1 cellular context compared by ENCODE assay signal in the genomic region with DNA sequence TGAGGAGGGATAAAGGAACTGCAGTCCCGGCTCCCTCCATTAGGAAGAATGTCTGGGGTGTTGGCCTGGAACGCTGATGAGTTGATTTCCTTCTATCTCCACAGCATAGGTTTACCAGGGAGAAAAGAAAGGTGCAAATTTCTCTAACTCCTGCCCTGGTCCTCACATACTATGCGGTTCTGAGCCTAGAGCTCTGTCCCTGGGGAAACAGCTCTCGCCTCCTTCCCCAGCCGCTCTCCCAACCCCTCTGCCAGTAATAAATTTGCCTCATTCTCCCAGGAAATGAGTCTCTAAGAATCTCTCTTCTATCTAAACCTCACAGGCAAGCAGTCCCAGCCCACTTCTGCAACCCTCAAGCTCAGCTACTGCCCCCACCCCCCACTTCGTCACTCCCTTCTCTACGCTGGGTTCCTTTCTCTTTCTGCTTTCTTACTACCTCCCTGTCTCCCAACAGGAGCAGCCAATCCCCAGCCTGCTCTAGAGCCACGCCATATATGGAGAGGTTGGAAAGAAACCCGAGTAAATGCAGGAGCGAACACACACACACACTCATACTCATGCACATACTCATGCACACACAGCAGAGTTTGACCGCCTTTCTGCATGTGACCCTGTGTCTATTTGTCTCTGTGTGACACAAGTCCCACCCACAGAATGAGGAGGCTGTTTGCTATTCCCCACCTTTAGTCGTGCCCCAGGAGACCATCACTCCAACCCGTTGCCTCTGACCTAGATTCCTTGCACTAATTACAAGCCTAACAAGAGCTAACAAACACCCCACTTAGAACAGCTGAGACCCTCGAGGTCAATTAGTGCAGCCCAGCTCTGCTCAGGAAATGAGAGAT.
TF ChIP-seq lines count a peak whose summit lies in the region.

No MANE protein-coding gene starts in this region.

TF ChIP-seq in HepG2, 621 proteins besides CTCF, POLR2A, EP300 and RAD21 (continued from another document):
- TF ChIP-seq, protein P1, sequence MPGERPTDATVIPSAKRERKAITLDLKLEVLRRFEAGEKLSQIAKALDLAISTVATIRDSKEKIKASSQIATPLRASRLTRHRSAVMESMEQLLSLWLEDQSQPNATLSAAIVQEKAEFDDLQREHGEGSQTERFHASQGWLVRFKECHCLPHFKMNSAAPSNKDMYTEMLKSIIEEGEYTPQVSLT (CRISPR knock-in tag; IDR thresholded peaks at IDR 0.05; ENCODE audit: borderline replicate concordance, low read depth): no peak
- TF ChIP-seq ZNF205 (CRISPR knock-in tag; IDR thresholded peaks at IDR 0.05): peak; percentile 48; the same call in 1 of the 2 replicates
- TF ChIP-seq HDAC6 (IDR thresholded peaks at IDR 0.05; ENCODE audit: low read depth, low read length): no peak
- no peak for TF ChIP-seq AKAP8 (CRISPR knock-in tag; IDR thresholded peaks at IDR 0.05)
- TF ChIP-seq DRAP1 (CRISPR knock-in tag; IDR thresholded peaks at IDR 0.05): peak; percentile 41
- TF ChIP-seq ZNF335 (CRISPR knock-in tag; IDR thresholded peaks at IDR 0.05): no peak
- TF ChIP-seq CBX2 (IDR thresholded peaks at IDR 0.05; ENCODE audit: low read depth, low read length): no peak
- TF ChIP-seq CBX2 (CRISPR knock-in tag; IDR thresholded peaks at IDR 0.05; ENCODE audit: low read depth): no peak
- no peak for TF ChIP-seq HNRNPUL1 (IDR thresholded peaks at IDR 0.05; ENCODE audit: low read depth, low read length)
- TF ChIP-seq KAT7 (CRISPR knock-in tag; IDR thresholded peaks at IDR 0.05; ENCODE audit: borderline replicate concordance): no peak
- no peak for TF ChIP-seq SP4 (CRISPR knock-in tag; IDR thresholded peaks at IDR 0.05)
- TF ChIP-seq ISX (CRISPR knock-in tag; conservative IDR thresholded peaks at IDR 0.05): no peak
- TF ChIP-seq SAFB2 (CRISPR knock-in tag; IDR thresholded peaks at IDR 0.05; ENCODE audit: borderline replicate concordance, low read depth): no peak
- TF ChIP-seq ZBTB1 (CRISPR knock-in tag; IDR thresholded peaks at IDR 0.05; ENCODE audit: borderline replicate concordance): no peak
- TF ChIP-seq PHF21A (CRISPR knock-in tag; IDR thresholded peaks at IDR 0.05): no peak
- no peak for TF ChIP-seq RFX3 (CRISPR knock-in tag; IDR thresholded peaks at IDR 0.05)
- no peak for TF ChIP-seq ZBTB8A (CRISPR knock-in tag; IDR thresholded peaks at IDR 0.05; ENCODE audit: borderline replicate concordance, low read depth)
- no peak for TF ChIP-seq U2AF1 (optimal IDR thresholded peaks at IDR 0.05; ENCODE audit: low read depth, low read length)
- no peak for TF ChIP-seq ZNF180 (CRISPR knock-in tag; IDR thresholded peaks at IDR 0.05; ENCODE audit: borderline replicate concordance, low read depth)
- TF ChIP-seq ZNF614 (CRISPR knock-in tag; IDR thresholded peaks at IDR 0.05; ENCODE audit: borderline replicate concordance): peak; percentile 71; the same call in 1 of the 2 replicates
- TF ChIP-seq ZFX (CRISPR knock-in tag; IDR thresholded peaks at IDR 0.05; ENCODE audit: low read depth): no peak
- TF ChIP-seq ZNF775 (CRISPR knock-in tag; IDR thresholded peaks at IDR 0.05; ENCODE audit: borderline replicate concordance): no peak
- no peak for TF ChIP-seq NFIB (CRISPR knock-in tag; IDR thresholded peaks at IDR 0.05; ENCODE audit: borderline replicate concordance)
- TF ChIP-seq ZNF280B (CRISPR knock-in tag; IDR thresholded peaks at IDR 0.05; ENCODE audit: borderline replicate concordance): no peak
- TF ChIP-seq SMYD3 (CRISPR knock-in tag; IDR thresholded peaks at IDR 0.05): no peak
- TF ChIP-seq ZNF451 (CRISPR knock-in tag; IDR thresholded peaks at IDR 0.05): no peak
- TF ChIP-seq NCOA2 (CRISPR knock-in tag; IDR thresholded peaks at IDR 0.05): no peak
- TF ChIP-seq ZNF3 (CRISPR knock-in tag; IDR thresholded peaks at IDR 0.05): no peak
- TF ChIP-seq MYC (CRISPR knock-in tag; IDR thresholded peaks at IDR 0.05; ENCODE audit: borderline replicate concordance): 0 out of 2 replicates have a peak, but pooled peaks have one; percentile 15
